1 cellular context compared by ENCODE assay signal in the genomic region with DNA sequence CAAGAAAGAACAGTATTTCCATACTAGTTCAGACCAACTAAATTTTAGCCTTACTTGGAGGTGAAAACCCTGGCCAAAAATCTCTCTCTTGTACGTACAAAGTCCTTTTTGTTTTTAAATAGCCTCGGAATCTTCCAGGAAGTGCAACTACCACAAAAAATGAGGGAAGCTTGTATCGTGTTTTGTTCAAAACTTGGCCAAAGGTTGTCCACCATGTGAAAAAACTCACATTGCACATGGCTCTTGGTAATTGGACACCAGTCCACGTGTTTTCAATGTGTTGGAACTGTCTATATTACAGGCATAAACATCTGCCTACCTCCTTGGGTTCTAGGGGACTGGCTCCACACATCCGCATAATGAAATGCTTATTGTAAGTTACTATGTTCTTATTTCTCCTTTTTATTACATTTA.
TF ChIP-seq lines count a peak whose summit lies in the region.

No MANE protein-coding gene starts in this region.

TF ChIP-seq in HepG2, 621 proteins besides CTCF, POLR2A, EP300 and RAD21 (continued from another document and continues in another):
- TF ChIP-seq, protein P1, sequence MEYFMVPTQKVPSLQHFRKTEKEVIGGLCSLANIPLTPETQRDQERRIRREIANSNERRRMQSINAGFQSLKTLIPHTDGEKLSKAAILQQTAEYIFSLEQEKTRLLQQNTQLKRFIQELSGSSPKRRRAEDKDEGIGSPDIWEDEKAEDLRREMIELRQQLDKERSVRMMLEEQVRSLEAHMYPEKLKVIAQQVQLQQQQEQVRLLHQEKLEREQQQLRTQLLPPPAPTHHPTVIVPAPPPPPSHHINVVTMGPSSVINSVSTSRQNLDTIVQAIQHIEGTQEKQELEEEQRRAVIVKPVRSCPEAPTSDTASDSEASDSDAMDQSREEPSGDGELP (IDR thresholded peaks at IDR 0.05; ENCODE audit: borderline replicate concordance, low read depth): no peak
- TF ChIP-seq TEAD3 (CRISPR knock-in tag; optimal IDR thresholded peaks at IDR 0.05; ENCODE audit: borderline replicate concordance): peak; percentile 44
- TF ChIP-seq PRPF4 (IDR thresholded peaks at IDR 0.05; ENCODE audit: low read depth, low read length, poor library complexity, severe bottlenecking): no peak
- TF ChIP-seq ATAD3A (CRISPR knock-in tag; IDR thresholded peaks at IDR 0.05): no peak
- TF ChIP-seq MTA3 (CRISPR knock-in tag; IDR thresholded peaks at IDR 0.05): no peak
- TF ChIP-seq DNMT3B (CRISPR knock-in tag; conservative IDR thresholded peaks at IDR 0.05): no peak
- TF ChIP-seq SIX4 (CRISPR knock-in tag; IDR thresholded peaks at IDR 0.05): peak; percentile 92
- no peak for TF ChIP-seq DPF2 (CRISPR knock-in tag; IDR thresholded peaks at IDR 0.05; ENCODE audit: borderline replicate concordance, low read depth)
- TF ChIP-seq, protein P2, sequence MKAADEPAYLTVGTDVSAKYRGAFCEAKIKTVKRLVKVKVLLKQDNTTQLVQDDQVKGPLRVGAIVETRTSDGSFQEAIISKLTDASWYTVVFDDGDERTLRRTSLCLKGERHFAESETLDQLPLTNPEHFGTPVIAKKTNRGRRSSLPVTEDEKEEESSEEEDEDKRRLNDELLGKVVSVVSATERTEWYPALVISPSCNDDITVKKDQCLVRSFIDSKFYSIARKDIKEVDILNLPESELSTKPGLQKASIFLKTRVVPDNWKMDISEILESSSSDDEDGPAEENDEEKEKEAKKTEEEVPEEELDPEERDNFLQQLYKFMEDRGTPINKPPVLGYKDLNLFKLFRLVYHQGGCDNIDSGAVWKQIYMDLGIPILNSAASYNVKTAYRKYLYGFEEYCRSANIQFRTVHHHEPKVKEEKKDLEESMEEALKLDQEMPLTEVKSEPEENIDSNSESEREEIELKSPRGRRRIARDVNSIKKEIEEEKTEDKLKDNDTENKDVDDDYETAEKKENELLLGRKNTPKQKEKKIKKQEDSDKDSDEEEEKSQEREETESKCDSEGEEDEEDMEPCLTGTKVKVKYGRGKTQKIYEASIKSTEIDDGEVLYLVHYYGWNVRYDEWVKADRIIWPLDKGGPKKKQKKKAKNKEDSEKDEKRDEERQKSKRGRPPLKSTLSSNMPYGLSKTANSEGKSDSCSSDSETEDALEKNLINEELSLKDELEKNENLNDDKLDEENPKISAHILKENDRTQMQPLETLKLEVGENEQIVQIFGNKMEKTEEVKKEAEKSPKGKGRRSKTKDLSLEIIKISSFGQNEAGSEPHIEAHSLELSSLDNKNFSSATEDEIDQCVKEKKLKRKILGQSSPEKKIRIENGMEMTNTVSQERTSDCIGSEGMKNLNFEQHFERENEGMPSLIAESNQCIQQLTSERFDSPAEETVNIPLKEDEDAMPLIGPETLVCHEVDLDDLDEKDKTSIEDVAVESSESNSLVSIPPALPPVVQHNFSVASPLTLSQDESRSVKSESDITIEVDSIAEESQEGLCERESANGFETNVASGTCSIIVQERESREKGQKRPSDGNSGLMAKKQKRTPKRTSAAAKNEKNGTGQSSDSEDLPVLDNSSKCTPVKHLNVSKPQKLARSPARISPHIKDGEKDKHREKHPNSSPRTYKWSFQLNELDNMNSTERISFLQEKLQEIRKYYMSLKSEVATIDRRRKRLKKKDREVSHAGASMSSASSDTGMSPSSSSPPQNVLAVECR (CRISPR knock-in tag; IDR thresholded peaks at IDR 0.05; ENCODE audit: borderline replicate concordance): peak; percentile 26; the same call in 1 of the 2 replicates
- TF ChIP-seq, protein P3, sequence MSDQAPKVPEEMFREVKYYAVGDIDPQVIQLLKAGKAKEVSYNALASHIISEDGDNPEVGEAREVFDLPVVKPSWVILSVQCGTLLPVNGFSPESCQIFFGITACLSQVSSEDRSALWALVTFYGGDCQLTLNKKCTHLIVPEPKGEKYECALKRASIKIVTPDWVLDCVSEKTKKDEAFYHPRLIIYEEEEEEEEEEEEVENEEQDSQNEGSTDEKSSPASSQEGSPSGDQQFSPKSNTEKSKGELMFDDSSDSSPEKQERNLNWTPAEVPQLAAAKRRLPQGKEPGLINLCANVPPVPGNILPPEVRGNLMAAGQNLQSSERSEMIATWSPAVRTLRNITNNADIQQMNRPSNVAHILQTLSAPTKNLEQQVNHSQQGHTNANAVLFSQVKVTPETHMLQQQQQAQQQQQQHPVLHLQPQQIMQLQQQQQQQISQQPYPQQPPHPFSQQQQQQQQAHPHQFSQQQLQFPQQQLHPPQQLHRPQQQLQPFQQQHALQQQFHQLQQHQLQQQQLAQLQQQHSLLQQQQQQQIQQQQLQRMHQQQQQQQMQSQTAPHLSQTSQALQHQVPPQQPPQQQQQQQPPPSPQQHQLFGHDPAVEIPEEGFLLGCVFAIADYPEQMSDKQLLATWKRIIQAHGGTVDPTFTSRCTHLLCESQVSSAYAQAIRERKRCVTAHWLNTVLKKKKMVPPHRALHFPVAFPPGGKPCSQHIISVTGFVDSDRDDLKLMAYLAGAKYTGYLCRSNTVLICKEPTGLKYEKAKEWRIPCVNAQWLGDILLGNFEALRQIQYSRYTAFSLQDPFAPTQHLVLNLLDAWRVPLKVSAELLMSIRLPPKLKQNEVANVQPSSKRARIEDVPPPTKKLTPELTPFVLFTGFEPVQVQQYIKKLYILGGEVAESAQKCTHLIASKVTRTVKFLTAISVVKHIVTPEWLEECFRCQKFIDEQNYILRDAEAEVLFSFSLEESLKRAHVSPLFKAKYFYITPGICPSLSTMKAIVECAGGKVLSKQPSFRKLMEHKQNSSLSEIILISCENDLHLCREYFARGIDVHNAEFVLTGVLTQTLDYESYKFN (CRISPR knock-in tag; conservative IDR thresholded peaks at IDR 0.05): no peak
- TF ChIP-seq TBL1XR1 (IDR thresholded peaks at IDR 0.05; ENCODE audit: borderline replicate concordance, low read length, partially characterized antibody): no peak
- TF ChIP-seq ARNT2 (CRISPR knock-in tag; IDR thresholded peaks at IDR 0.05; ENCODE audit: low read depth): 0 out of 2 replicates have a peak, but pooled peaks have one; percentile 39
- no peak for TF ChIP-seq ZNF589 (CRISPR knock-in tag; conservative IDR thresholded peaks at IDR 0.05)
- TF ChIP-seq ZIK1 (CRISPR knock-in tag; IDR thresholded peaks at IDR 0.05; ENCODE audit: borderline replicate concordance, low read depth): no peak
- no peak for TF ChIP-seq SRF (IDR thresholded peaks at IDR 0.05; ENCODE audit: low read depth, low read length)
- no peak for TF ChIP-seq CENPX (CRISPR knock-in tag; IDR thresholded peaks at IDR 0.05)
- TF ChIP-seq, protein P4, sequence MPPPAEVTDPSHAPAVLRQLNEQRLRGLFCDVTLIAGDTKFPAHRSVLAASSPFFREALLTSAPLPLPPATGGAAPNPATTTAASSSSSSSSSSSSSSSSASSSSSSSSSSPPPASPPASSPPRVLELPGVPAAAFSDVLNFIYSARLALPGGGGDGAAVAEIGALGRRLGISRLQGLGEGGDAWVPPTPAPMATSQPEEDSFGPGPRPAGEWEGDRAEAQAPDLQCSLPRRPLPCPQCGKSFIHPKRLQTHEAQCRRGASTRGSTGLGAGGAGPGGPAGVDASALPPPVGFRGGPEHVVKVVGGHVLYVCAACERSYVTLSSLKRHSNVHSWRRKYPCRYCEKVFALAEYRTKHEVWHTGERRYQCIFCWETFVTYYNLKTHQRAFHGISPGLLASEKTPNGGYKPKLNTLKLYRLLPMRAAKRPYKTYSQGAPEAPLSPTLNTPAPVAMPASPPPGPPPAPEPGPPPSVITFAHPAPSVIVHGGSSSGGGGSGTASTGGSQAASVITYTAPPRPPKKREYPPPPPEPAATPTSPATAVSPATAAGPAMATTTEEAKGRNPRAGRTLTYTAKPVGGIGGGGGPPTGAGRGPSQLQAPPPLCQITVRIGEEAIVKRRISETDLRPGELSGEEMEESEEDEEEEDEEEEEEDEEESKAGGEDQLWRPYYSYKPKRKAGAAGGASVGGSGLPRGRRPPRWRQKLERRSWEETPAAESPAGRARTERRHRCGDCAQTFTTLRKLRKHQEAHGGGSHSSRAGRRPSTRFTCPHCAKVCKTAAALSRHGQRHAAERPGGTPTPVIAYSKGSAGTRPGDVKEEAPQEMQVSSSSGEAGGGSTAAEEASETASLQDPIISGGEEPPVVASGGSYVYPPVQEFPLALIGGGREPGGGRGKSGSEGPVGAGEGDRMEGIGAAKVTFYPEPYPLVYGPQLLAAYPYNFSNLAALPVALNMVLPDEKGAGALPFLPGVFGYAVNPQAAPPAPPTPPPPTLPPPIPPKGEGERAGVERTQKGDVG (CRISPR knock-in tag; IDR thresholded peaks at IDR 0.05; ENCODE audit: borderline replicate concordance): no peak
- 0 out of 2 replicates have a peak, but pooled peaks have one; percentile 20 for TF ChIP-seq ZSCAN25 (CRISPR knock-in tag; IDR thresholded peaks at IDR 0.05)
- TF ChIP-seq, protein P5, sequence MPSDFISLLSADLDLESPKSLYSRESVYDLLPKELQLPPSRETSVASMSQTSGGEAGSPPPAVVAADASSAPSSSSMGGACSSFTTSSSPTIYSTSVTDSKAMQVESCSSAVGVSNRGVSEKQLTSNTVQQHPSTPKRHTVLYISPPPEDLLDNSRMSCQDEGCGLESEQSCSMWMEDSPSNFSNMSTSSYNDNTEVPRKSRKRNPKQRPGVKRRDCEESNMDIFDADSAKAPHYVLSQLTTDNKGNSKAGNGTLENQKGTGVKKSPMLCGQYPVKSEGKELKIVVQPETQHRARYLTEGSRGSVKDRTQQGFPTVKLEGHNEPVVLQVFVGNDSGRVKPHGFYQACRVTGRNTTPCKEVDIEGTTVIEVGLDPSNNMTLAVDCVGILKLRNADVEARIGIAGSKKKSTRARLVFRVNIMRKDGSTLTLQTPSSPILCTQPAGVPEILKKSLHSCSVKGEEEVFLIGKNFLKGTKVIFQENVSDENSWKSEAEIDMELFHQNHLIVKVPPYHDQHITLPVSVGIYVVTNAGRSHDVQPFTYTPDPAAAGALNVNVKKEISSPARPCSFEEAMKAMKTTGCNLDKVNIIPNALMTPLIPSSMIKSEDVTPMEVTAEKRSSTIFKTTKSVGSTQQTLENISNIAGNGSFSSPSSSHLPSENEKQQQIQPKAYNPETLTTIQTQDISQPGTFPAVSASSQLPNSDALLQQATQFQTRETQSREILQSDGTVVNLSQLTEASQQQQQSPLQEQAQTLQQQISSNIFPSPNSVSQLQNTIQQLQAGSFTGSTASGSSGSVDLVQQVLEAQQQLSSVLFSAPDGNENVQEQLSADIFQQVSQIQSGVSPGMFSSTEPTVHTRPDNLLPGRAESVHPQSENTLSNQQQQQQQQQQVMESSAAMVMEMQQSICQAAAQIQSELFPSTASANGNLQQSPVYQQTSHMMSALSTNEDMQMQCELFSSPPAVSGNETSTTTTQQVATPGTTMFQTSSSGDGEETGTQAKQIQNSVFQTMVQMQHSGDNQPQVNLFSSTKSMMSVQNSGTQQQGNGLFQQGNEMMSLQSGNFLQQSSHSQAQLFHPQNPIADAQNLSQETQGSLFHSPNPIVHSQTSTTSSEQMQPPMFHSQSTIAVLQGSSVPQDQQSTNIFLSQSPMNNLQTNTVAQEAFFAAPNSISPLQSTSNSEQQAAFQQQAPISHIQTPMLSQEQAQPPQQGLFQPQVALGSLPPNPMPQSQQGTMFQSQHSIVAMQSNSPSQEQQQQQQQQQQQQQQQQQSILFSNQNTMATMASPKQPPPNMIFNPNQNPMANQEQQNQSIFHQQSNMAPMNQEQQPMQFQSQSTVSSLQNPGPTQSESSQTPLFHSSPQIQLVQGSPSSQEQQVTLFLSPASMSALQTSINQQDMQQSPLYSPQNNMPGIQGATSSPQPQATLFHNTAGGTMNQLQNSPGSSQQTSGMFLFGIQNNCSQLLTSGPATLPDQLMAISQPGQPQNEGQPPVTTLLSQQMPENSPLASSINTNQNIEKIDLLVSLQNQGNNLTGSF (CRISPR knock-in tag; IDR thresholded peaks at IDR 0.05): no peak
- TF ChIP-seq ZNF570 (CRISPR knock-in tag; IDR thresholded peaks at IDR 0.05; ENCODE audit: borderline replicate concordance): no peak
- 0 out of 2 replicates have a peak, but pooled peaks have one; percentile 30 for TF ChIP-seq ZNF724P (CRISPR knock-in tag; IDR thresholded peaks at IDR 0.05; ENCODE audit: borderline replicate concordance)
- TF ChIP-seq KLF9 (CRISPR knock-in tag; IDR thresholded peaks at IDR 0.05; ENCODE audit: low read depth): no peak
- no peak for TF ChIP-seq NR3C1 (CRISPR knock-in tag; IDR thresholded peaks at IDR 0.05)
- TF ChIP-seq SMARCC2 (IDR thresholded peaks at IDR 0.05): no peak
- TF ChIP-seq, protein P6, sequence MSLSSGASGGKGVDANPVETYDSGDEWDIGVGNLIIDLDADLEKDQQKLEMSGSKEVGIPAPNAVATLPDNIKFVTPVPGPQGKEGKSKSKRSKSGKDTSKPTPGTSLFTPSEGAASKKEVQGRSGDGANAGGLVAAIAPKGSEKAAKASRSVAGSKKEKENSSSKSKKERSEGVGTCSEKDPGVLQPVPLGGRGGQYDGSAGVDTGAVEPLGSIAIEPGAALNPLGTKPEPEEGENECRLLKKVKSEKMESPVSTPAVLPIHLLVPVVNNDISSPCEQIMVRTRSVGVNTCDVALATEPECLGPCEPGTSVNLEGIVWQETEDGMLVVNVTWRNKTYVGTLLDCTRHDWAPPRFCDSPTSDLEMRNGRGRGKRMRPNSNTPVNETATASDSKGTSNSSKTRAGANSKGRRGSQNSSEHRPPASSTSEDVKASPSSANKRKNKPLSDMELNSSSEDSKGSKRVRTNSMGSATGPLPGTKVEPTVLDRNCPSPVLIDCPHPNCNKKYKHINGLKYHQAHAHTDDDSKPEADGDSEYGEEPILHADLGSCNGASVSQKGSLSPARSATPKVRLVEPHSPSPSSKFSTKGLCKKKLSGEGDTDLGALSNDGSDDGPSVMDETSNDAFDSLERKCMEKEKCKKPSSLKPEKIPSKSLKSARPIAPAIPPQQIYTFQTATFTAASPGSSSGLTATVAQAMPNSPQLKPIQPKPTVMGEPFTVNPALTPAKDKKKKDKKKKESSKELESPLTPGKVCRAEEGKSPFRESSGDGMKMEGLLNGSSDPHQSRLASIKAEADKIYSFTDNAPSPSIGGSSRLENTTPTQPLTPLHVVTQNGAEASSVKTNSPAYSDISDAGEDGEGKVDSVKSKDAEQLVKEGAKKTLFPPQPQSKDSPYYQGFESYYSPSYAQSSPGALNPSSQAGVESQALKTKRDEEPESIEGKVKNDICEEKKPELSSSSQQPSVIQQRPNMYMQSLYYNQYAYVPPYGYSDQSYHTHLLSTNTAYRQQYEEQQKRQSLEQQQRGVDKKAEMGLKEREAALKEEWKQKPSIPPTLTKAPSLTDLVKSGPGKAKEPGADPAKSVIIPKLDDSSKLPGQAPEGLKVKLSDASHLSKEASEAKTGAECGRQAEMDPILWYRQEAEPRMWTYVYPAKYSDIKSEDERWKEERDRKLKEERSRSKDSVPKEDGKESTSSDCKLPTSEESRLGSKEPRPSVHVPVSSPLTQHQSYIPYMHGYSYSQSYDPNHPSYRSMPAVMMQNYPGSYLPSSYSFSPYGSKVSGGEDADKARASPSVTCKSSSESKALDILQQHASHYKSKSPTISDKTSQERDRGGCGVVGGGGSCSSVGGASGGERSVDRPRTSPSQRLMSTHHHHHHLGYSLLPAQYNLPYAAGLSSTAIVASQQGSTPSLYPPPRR (CRISPR knock-in tag; IDR thresholded peaks at IDR 0.05; ENCODE audit: borderline replicate concordance): no peak
- no peak for TF ChIP-seq NR2F2 (IDR thresholded peaks at IDR 0.05; ENCODE audit: borderline replicate concordance, low read depth)
- TF ChIP-seq SRSF1 (optimal IDR thresholded peaks at IDR 0.05; ENCODE audit: low read depth, low read length): no peak
- TF ChIP-seq STAG1 (CRISPR knock-in tag; IDR thresholded peaks at IDR 0.05): no peak
- TF ChIP-seq ZNF263 (CRISPR knock-in tag; IDR thresholded peaks at IDR 0.05): no peak
- no peak for TF ChIP-seq NRL (CRISPR knock-in tag; IDR thresholded peaks at IDR 0.05; ENCODE audit: borderline replicate concordance)
- TF ChIP-seq ZNF83 (CRISPR knock-in tag; IDR thresholded peaks at IDR 0.05; ENCODE audit: borderline replicate concordance): no peak
- TF ChIP-seq ZNF232 (CRISPR knock-in tag; IDR thresholded peaks at IDR 0.05; ENCODE audit: borderline replicate concordance): peak; percentile 92
- no peak for TF ChIP-seq ZNF12 (CRISPR knock-in tag; IDR thresholded peaks at IDR 0.05)
- no peak for TF ChIP-seq ZFP1 (CRISPR knock-in tag; IDR thresholded peaks at IDR 0.05)
- TF ChIP-seq KLF6 (CRISPR knock-in tag; IDR thresholded peaks at IDR 0.05): no peak
